In the genomic region with DNA sequence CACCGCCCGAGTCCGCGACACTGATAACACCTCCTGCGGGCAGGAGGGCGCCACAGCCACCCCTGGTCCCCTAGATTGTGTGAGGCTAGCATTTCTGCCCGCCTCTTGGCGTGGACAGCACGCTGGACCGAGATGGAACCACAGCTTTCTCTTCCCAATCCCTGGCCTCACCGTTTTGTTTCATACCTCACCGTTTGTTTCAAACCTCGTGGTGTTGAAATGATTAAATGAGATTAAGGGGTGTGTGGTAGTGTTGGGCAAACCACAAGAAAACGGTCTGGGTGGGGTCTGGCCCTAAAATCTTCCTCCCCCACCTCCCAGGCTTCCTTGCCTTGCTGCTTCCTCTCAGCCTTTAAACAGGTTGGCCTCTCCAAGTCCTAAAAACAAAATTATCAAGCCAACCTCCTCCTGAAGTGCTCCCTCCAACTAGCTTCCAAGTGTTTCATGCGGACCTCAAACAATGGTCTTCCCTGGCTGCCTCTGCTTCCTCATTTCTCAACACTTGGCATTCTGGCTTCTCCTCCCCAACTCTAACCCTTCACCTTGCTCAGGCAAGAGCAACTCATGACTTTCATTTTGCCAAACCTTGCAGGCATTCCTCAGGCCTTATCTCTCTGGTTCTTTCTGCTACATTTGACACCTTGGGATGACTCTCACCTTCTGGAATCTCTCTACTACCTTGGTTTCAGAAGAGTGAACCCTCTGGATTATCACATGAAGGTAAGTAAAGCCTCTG, we compare ENCODE assay signal across 8 cellular contexts. TPM values are rescaled to one million over a fixed set of nuclear protein-coding genes. Genes with fewer than 3 reads are reported as not detected.
A peak's percentile ranks its signal among the peaks of the same experiment; 100 is the strongest.
DNase-seq lines count a peak whose midpoint lies in the region; ATAC-seq and TF ChIP-seq lines count a peak whose summit lies in the region.

No MANE protein-coding gene starts in this region.

- H3K4me1 Mint-ChIP-seq in activated naive CD8-positive, alpha-beta T cell treated with anti-CD3 and anti-CD28 coated beads, Interleukin-2, amount 10 ng/mL, durations not matched to agents 7 days and 5 days: peaks cover 26% of the 10 kb centered on the region

- POLR2A ChIA-PET in AG04449 (lab: Yijun Ruan, JAX): interaction anchor here (0.5 to 1.1 kb wide), 3 partner anchors 9 to 85 kb away, joined by 3 read pairs; no protein-coding TSS in a partner anchor
- POLR2A ChIA-PET in activated naive CD8-positive, alpha-beta T cell treated with anti-CD3 and anti-CD28 coated beads, Interleukin-2, amount 10 ng/mL, durations not matched to agents 7 days and 5 days (lab: Charles Lee): interaction anchor here (1.0 to 1.1 kb wide), 3 partner anchors 8 to 100 kb away, joined by 3 to 4 read pairs (median 3); no protein-coding TSS in a partner anchor

- peak overlapping the region; percentile 82 to 83 for H3K9ac ChIP-seq in liver (ENCODE audit: low read depth in 1 of 2, low read length in 2 of 2)

- no peaks in the 10 kb centered on the region for H3K27me3 ChIP-seq in liver (ENCODE audit: control insufficient read depth in 4 of 4, insufficient read depth in 4 of 4, low read length in 3 of 4)
- no peaks in the 10 kb centered on the region for H3K27me3 ChIP-seq in uterus

- TF ChIP-seq RAD21 in liver (IDR thresholded peaks at IDR 0.05): no peak

- peak overlapping the region; percentile 83 for H3K27ac Mint-ChIP-seq in activated naive CD8-positive, alpha-beta T cell treated with anti-CD3 and anti-CD28 coated beads, Interleukin-2, amount 10 ng/mL, durations not matched to agents 7 days and 5 days

- H3K9me3 ChIP-seq in liver (ENCODE audit: control insufficient read depth in 4 of 4, low read length in 3 of 4): no peaks in the 10 kb centered on the region
- H3K9me3 ChIP-seq in uterus: no peaks in the 10 kb centered on the region

- no peak for DNase-seq in AG04449 (ENCODE audit: low read depth, low spot score)
- peak; percentile 33 for DNase-seq in HT1080 (ENCODE audit: low read depth)
- DNase-seq in activated naive CD8-positive, alpha-beta T cell treated with anti-CD3 and anti-CD28 coated beads, Interleukin-2, amount 10 ng/mL, durations not matched to agents 7 days and 5 days: no peak
- no peak for DNase-seq in NCI-H748 treated with DMSO at 0.1 percent for 48 hours (lab: John Stamatoyannopoulos, UW)
- DNase-seq in NCI-H2107 (lab: John Stamatoyannopoulos, UW): no peak
- DNase-seq in uterus: no peak

- H3K9me3 Mint-ChIP-seq in activated naive CD8-positive, alpha-beta T cell treated with anti-CD3 and anti-CD28 coated beads, Interleukin-2, amount 10 ng/mL, durations not matched to agents 7 days and 5 days: no peaks in the 10 kb centered on the region

- H3K27me3 Mint-ChIP-seq in activated naive CD8-positive, alpha-beta T cell treated with anti-CD3 and anti-CD28 coated beads, Interleukin-2, amount 10 ng/mL, durations not matched to agents 7 days and 5 days: no peaks in the 10 kb centered on the region

- peak overlapping the region; percentile 86 for H3K4me3 Mint-ChIP-seq in activated naive CD8-positive, alpha-beta T cell treated with anti-CD3 and anti-CD28 coated beads, Interleukin-2, amount 10 ng/mL, durations not matched to agents 7 days and 5 days

- CTCF ChIA-PET in AG04449 (lab: Yijun Ruan, JAX): interaction anchor here (0.8 to 1.6 kb wide), 3 partner anchors 10 to 85 kb away, joined by 3 to 4 read pairs (median 3); no protein-coding TSS in a partner anchor

- 52% methylated on average over 15 of the region's 15 CpGs for WGBS in liver

- H3K27ac ChIP-seq in liver (ENCODE audit: low read depth in 1 of 2, low read length in 2 of 2) (peak overlapping the region; percentile 95 to 96), uterus (peak overlapping the region in 1 of 2 donors; percentile 89)

- H3K36me3 ChIP-seq in liver (ENCODE audit: control insufficient read depth in 4 of 4, insufficient read depth in 3 of 4, low read depth in 1 of 4, low read length in 3 of 4) (no peaks in the 10 kb centered on the region), uterus (no peaks in the 10 kb centered on the region)

- no peak for ATAC-seq in activated naive CD8-positive, alpha-beta T cell treated with anti-CD3 and anti-CD28 coated beads, Interleukin-2, amount 10 ng/mL, durations not matched to agents 7 days and 5 days (ENCODE audit: low read depth)
- ATAC-seq in HG02870 (IDR thresholded peaks at IDR 0.05; ENCODE audit: unreplicated experiment): no peak

- H3K4me3 ChIP-seq in AG04449 (ENCODE audit: low read depth, low read length): peak overlapping the region; percentile 60
- peak overlapping the region; percentile 69 to 97 (median 70) for H3K4me3 ChIP-seq in liver (ENCODE audit: low read depth in 1 of 3, low read length in 3 of 3)
- no peak overlapping the region for H3K4me3 ChIP-seq in uterus

- peaks cover 12% of the 10 kb centered on the region for H3K36me3 Mint-ChIP-seq in activated naive CD8-positive, alpha-beta T cell treated with anti-CD3 and anti-CD28 coated beads, Interleukin-2, amount 10 ng/mL, durations not matched to agents 7 days and 5 days

- TF ChIP-seq CTCF in AG04449 (IDR thresholded peaks at IDR 0.05; ENCODE audit: insufficient read depth, low read length, missing control alignments) (no peak), liver (IDR thresholded peaks at IDR 0.05; ENCODE audit: low read depth, low read length, missing input control) (no peak), uterus (IDR thresholded peaks at IDR 0.05) (no peak)

- H3K4me1 ChIP-seq in liver (ENCODE audit: control insufficient read depth in 4 of 4, insufficient read depth in 4 of 4, low read length in 3 of 4): peaks cover 10 to 28% (median 16%) of the 10 kb centered on the region in 4 donors
- no peaks in the 10 kb centered on the region for H3K4me1 ChIP-seq in uterus

- no peak for TF ChIP-seq POLR2A in uterus (IDR thresholded peaks at IDR 0.05)

- intact Hi-C loops in uterus (cut with DNase I; ENCODE audit: low total_unique reads): loop anchor here (5.0 kb wide), 1 partner anchor 94 kb away; no protein-coding TSS in a partner anchor

TF ChIP-seq in liver, 16 proteins besides CTCF, POLR2A, EP300 and RAD21 (continues in another document):
- TF ChIP-seq GABPA (IDR thresholded peaks at IDR 0.05 in 1 of 2, conservative IDR thresholded peaks at IDR 0.05 in 1 of 2): no peak
- TF ChIP-seq, protein P1, sequence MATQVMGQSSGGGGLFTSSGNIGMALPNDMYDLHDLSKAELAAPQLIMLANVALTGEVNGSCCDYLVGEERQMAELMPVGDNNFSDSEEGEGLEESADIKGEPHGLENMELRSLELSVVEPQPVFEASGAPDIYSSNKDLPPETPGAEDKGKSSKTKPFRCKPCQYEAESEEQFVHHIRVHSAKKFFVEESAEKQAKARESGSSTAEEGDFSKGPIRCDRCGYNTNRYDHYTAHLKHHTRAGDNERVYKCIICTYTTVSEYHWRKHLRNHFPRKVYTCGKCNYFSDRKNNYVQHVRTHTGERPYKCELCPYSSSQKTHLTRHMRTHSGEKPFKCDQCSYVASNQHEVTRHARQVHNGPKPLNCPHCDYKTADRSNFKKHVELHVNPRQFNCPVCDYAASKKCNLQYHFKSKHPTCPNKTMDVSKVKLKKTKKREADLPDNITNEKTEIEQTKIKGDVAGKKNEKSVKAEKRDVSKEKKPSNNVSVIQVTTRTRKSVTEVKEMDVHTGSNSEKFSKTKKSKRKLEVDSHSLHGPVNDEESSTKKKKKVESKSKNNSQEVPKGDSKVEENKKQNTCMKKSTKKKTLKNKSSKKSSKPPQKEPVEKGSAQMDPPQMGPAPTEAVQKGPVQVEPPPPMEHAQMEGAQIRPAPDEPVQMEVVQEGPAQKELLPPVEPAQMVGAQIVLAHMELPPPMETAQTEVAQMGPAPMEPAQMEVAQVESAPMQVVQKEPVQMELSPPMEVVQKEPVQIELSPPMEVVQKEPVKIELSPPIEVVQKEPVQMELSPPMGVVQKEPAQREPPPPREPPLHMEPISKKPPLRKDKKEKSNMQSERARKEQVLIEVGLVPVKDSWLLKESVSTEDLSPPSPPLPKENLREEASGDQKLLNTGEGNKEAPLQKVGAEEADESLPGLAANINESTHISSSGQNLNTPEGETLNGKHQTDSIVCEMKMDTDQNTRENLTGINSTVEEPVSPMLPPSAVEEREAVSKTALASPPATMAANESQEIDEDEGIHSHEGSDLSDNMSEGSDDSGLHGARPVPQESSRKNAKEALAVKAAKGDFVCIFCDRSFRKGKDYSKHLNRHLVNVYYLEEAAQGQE (IDR thresholded peaks at IDR 0.05): no peak
- TF ChIP-seq JUND (IDR thresholded peaks at IDR 0.05): no peak
- no peak for TF ChIP-seq FOXA2 (IDR thresholded peaks at IDR 0.05)
- TF ChIP-seq HNF4A (conservative IDR thresholded peaks at IDR 0.05): no peak
- no peak for TF ChIP-seq FOXA1 (IDR thresholded peaks at IDR 0.05)
- no peak for TF ChIP-seq SP1 (IDR thresholded peaks at IDR 0.05)
- TF ChIP-seq, protein P2, sequence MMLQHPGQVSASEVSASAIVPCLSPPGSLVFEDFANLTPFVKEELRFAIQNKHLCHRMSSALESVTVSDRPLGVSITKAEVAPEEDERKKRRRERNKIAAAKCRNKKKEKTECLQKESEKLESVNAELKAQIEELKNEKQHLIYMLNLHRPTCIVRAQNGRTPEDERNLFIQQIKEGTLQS (IDR thresholded peaks at IDR 0.05): no peak
- no peak for TF ChIP-seq NR2F2 (IDR thresholded peaks at IDR 0.05)
- no peak for TF ChIP-seq TAF1 (conservative IDR thresholded peaks at IDR 0.05)
- TF ChIP-seq EGR1 (IDR thresholded peaks at IDR 0.05; ENCODE audit: low read depth in 2 of 2): no peak
- TF ChIP-seq YY1 (IDR thresholded peaks at IDR 0.05): no peak
- TF ChIP-seq, protein P3, sequence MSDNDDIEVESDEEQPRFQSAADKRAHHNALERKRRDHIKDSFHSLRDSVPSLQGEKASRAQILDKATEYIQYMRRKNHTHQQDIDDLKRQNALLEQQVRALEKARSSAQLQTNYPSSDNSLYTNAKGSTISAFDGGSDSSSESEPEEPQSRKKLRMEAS (IDR thresholded peaks at IDR 0.05): no peak
- no peak for TF ChIP-seq RXRA (IDR thresholded peaks at IDR 0.05)
- no peak for TF ChIP-seq HNF4G (IDR thresholded peaks at IDR 0.05)

RNA-seq across cellular contexts. Expression of a gene that starts 1.4 kb away (rescaled TPM):
- 153 and 157 TPM in 2 replicates for total RNA-seq in HT1080 (2014; rRNA removed; shearing (Covaris generic))
- polyA plus RNA-seq in HT1080 (2015; cell fraction: cytosol; rRNA removed): 179 and 296 TPM in 2 replicates
- 264 and 294 TPM in 2 replicates for polyA plus RNA-seq in HT1080 (2015; cell fraction: nucleus; rRNA removed)
- total RNA-seq in activated naive CD8-positive, alpha-beta T cell treated with anti-CD3 and anti-CD28 coated beads, Interleukin-2, amount 10 ng/mL, durations not matched to agents 7 days and 5 days: 10 to 100 TPM; 56.3 to 57.0 TPM
- total RNA-seq in liver (100 to 1,000 TPM in 1 of 2 donors, 10 to 100 TPM in 1; 77.8 to 257 TPM), uterus (100 to 1,000 TPM in 1 of 4 donors, 10 to 100 TPM in 3; 43.3 to 148 (median 82.9) TPM)
- polyA plus RNA-seq in liver: 10 to 100 TPM; 33.6 to 35.1 TPM

Comparison
In these comparisons a context has a peak if more than half of its experiments do, and no peak if none do; other contexts are left out.
1. H3K4me3 ChIP-seq: peak in AG04449 (single experiment) and liver (3 of 3); none in uterus (0 of 2).